8 cellular contexts compared by ENCODE assay signal in genomic region chr17:41874293-41874670, GRCh38. TPM values are rescaled to one million over a fixed set of nuclear protein-coding genes. Genes with fewer than 3 reads are reported as not detected.
"Had no signal": no experiment of that assay in that cellular context is flagged by ENCODE, and none has a peak within 500 bp of the region (broad histone marks: within the 10 kb centered on the region; RNA-seq: fewer than 3 reads in every experiment).

No MANE protein-coding gene starts in this region.

RNA-seq across cellular contexts. Expression of gene KLHL10, which starts 36.7 kb away (rescaled TPM):
- total RNA-seq: activated CD4-positive, alpha-beta memory T cell treated with anti-CD3 and anti-CD28 coated beads, Interleukin-2, amount 10 ng/mL, durations not matched to agents 7 days and 5 days; activated CD4-positive, alpha-beta T cell treated with anti-CD3 and anti-CD28 coated beads, Interleukin-2, amount 10 ng/mL, durations not matched to agents 7 days and 5 days; activated T-cell treated with anti-CD3 and anti-CD28 coated beads, Interleukin-2, amount 50 U/mL, for 4 hours; body of pancreas; colonic mucosa; endothelial cell of umbilical vein; glomerular endothelial cell; T-cell had no signal
